In the genomic region with DNA sequence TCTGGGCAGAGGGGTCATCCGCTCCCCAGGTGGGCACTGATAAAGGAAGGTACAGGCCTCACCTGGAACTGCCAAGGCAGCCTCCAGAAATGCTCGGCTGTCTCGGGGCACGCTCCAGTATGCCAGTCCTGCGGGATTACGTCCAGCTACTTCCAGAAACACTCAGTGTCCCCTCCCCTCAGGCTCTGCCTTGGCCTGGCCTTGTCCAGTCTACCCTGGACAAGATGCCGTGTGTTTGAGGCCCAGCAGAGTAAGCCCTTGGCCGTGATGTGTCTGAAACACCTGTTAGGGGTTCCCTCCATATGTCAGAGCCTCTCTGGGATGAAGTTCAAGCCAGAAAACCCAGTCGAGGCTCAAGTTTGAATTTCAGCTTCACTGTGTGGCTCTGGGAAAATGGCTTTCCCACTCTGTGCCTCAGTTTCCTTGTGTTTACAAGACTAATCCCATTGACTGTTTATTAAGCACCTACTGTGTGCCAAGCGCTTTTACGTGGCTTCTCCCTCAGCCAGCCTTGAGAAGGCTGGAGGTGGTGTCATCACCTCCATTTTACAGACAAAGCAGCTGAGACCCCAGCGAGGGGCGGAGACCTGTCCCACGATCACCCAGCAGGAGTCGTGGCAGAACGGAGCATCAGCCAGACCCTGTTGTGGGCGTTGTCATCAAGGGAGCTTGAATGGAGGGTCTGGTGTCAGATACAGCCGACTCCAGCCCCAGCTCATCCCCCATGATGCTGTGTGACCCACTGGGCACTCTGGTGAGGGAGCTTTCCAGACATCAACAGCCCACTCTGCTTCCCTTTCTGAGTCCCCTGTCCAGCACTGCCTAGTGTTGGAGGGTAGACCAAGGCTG, we compare ENCODE assay signal across 2 cellular contexts.
TF ChIP-seq lines count a peak whose summit lies in the region.

No MANE protein-coding gene starts in this region.

TF ChIP-seq in A549, 52 proteins besides CTCF, POLR2A, EP300 and RAD21:
- TF ChIP-seq CHD4 (IDR thresholded peaks at IDR 0.05; ENCODE audit: borderline replicate concordance): no peak
- no peak for TF ChIP-seq RNF2 (IDR thresholded peaks at IDR 0.05; ENCODE audit: borderline replicate concordance, low read depth)
- TF ChIP-seq EHMT2 (IDR thresholded peaks at IDR 0.05; ENCODE audit: low read depth): no peak
- TF ChIP-seq HEYL (CRISPR knock-in tag; IDR thresholded peaks at IDR 0.05): no peak
- no peak for TF ChIP-seq NPAS2 (CRISPR knock-in tag; IDR thresholded peaks at IDR 0.05; ENCODE audit: borderline replicate concordance)
- no peak for TF ChIP-seq JUNB (IDR thresholded peaks at IDR 0.05)
- TF ChIP-seq FOXS1 (CRISPR knock-in tag; IDR thresholded peaks at IDR 0.05): no peak
- no peak for TF ChIP-seq POLR2AphosphoS2 (conservative IDR thresholded peaks at IDR 0.05; ENCODE audit: low read length)
- TF ChIP-seq HOXB5 (CRISPR knock-in tag; IDR thresholded peaks at IDR 0.05): no peak
- no peak for TF ChIP-seq ESRRA (IDR thresholded peaks at IDR 0.05; ENCODE audit: borderline replicate concordance, low read length)
- no peak for TF ChIP-seq SMC3 (IDR thresholded peaks at IDR 0.05)
- TF ChIP-seq RFX5 (IDR thresholded peaks at IDR 0.05): no peak
- TF ChIP-seq, protein P1, sequence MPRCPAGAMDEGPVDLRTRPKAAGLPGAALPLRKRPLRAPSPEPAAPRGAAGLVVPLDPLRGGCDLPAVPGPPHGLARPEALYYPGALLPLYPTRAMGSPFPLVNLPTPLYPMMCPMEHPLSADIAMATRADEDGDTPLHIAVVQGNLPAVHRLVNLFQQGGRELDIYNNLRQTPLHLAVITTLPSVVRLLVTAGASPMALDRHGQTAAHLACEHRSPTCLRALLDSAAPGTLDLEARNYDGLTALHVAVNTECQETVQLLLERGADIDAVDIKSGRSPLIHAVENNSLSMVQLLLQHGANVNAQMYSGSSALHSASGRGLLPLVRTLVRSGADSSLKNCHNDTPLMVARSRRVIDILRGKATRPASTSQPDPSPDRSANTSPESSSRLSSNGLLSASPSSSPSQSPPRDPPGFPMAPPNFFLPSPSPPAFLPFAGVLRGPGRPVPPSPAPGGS (IDR thresholded peaks at IDR 0.05): no peak
- no peak for TF ChIP-seq REST (IDR thresholded peaks at IDR 0.05)
TF ChIP-seq in A549: peak in this region for 0.

TF ChIP-seq in HCT116, 20 proteins besides CTCF, POLR2A, EP300 and RAD21:
- no peak for TF ChIP-seq ZNF274 (IDR thresholded peaks at IDR 0.05; ENCODE audit: low read depth, low read length)
- no peak; the same call in 1 of the 2 replicates for TF ChIP-seq SIN3A (IDR thresholded peaks at IDR 0.05; ENCODE audit: low read depth)
- no peak for TF ChIP-seq TCF7L2 (IDR thresholded peaks at IDR 0.05; ENCODE audit: borderline replicate concordance, extremely low read depth, insufficient read depth, insufficient read length)
- no peak for TF ChIP-seq EGR1 (IDR thresholded peaks at IDR 0.05; ENCODE audit: low read depth)
- TF ChIP-seq ZFX (IDR thresholded peaks at IDR 0.05): no peak
- no peak for TF ChIP-seq SRF (IDR thresholded peaks at IDR 0.05; ENCODE audit: low read depth)
- no peak for TF ChIP-seq CEBPB (IDR thresholded peaks at IDR 0.05; ENCODE audit: low read depth)
- no peak for TF ChIP-seq SP1 (IDR thresholded peaks at IDR 0.05; ENCODE audit: low read depth)
- no peak for TF ChIP-seq ATF3 (IDR thresholded peaks at IDR 0.05)
- TF ChIP-seq REST (IDR thresholded peaks at IDR 0.05; ENCODE audit: low read depth): no peak
- no peak for TF ChIP-seq ELF1 (IDR thresholded peaks at IDR 0.05; ENCODE audit: borderline replicate concordance, low read depth)
- TF ChIP-seq EZH2 (IDR thresholded peaks at IDR 0.05): no peak
- TF ChIP-seq CBX3 (IDR thresholded peaks at IDR 0.05; ENCODE audit: low read depth): no peak
- TF ChIP-seq POLR2AphosphoS5 (IDR thresholded peaks at IDR 0.05; ENCODE audit: low read depth, low read length): no peak
- no peak for TF ChIP-seq EZH2phosphoT487 (IDR thresholded peaks at IDR 0.05; ENCODE audit: borderline replicate concordance)
- TF ChIP-seq JUND (IDR thresholded peaks at IDR 0.05): no peak
